ENCODE assay signal across 14 cellular contexts in the genomic region with DNA sequence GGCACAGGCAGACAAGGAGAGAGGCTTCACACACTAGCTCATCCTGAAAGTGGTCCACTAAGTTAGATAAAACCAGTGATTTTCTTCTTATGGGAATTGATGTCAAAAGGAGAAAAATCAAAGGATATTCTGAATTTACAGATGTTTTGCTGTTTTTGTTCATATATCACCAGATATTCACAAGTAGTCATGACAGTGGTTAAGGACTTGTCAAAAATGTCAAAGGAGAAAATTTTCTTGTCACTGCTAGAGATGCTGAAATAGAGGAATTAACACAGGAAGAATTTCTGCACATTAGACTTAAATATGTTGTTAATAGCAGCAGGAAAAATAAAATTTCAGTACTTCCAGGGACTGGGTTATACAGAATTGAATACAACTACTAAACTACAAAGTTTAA.
DNase-seq lines count a peak whose midpoint lies in the region; ATAC-seq, FAIRE-seq and TF ChIP-seq lines count a peak whose summit lies in the region.
"Had no signal": no experiment of that assay in that cellular context is flagged by ENCODE, and none has a peak within 500 bp of the region (broad histone marks: within the 10 kb centered on the region; RNA-seq: fewer than 3 reads in every experiment).

No MANE protein-coding gene starts in this region.

- peaks cover 13% of the 10 kb centered on the region for H3F3A ChIP-seq in smooth muscle cell (ENCODE audit: low read depth)

- H4K20me1 ChIP-seq in astrocyte (ENCODE audit: insufficient read depth, low read length): no peaks in the 10 kb centered on the region
- no peaks in the 10 kb centered on the region for H4K20me1 ChIP-seq in smooth muscle cell (ENCODE audit: low read depth)

- H3K9ac ChIP-seq in astrocyte (ENCODE audit: low read length): no peak overlapping the region
- no peak overlapping the region for H3K9ac ChIP-seq in smooth muscle cell (ENCODE audit: low read depth)

- H3K4me1 Mint-ChIP-seq in HFFc6 (ENCODE audit: low read depth): peaks cover 39% of the 10 kb centered on the region
- H3K4me1 Mint-ChIP-seq in astrocyte (ENCODE audit: low read depth, unreplicated experiment): peaks cover 20% of the 10 kb centered on the region
- H3K4me1 Mint-ChIP-seq in activated CD8-positive, alpha-beta memory T cell treated with anti-CD3 and anti-CD28 coated beads, Interleukin-2, amount 10 ng/mL, durations not matched to agents 7 days and 5 days: peaks cover 2% of the 10 kb centered on the region

- H3K27me3 ChIP-seq in astrocyte (ENCODE audit: insufficient read depth, low read length): no peaks in the 10 kb centered on the region
- H3K27me3 ChIP-seq in lower lobe of right lung (ENCODE audit: low read depth): no peaks in the 10 kb centered on the region
- no peaks in the 10 kb centered on the region for H3K27me3 ChIP-seq in smooth muscle cell (ENCODE audit: low read depth)

- H3K36me3 ChIP-seq in astrocyte (ENCODE audit: insufficient read depth, low read length): no peaks in the 10 kb centered on the region
- no peaks in the 10 kb centered on the region for H3K36me3 ChIP-seq in lower lobe of right lung
- no peaks in the 10 kb centered on the region for H3K36me3 ChIP-seq in smooth muscle cell (ENCODE audit: low read depth)

- no peak overlapping the region for H3K4me3 ChIP-seq in astrocyte (ENCODE audit: insufficient read depth, low read depth, low read length)
- H3K4me3 ChIP-seq in lower lobe of right lung: no peak overlapping the region
- H3K4me3 ChIP-seq in smooth muscle cell: no peak overlapping the region
- H3K4me3 ChIP-seq: A549 had no signal

- H3K9me3 ChIP-seq in astrocyte (ENCODE audit: insufficient read depth, low read depth, low read length) (no peaks in the 10 kb centered on the region), lower lobe of right lung (peaks cover 7% of the 10 kb centered on the region), smooth muscle cell (replicated peaks; ENCODE audit: low read depth) (no peaks in the 10 kb centered on the region)

- DNase-seq in HFFc6: no peak
- DNase-seq in astrocyte (ENCODE audit: low read depth): no peak
- no peak for DNase-seq in lower lobe of right lung
- DNase-seq in smooth muscle cell (lab: John Stamatoyannopoulos, UW; ENCODE audit: unreplicated experiment): no peak
- DNase-seq in epidermal melanocyte (ENCODE audit: insufficient read length, low spot score): no peak
- DNase-seq in AG20443 (ENCODE audit: low spot score): no peak
- no peak for DNase-seq in activated CD8-positive, alpha-beta memory T cell treated with anti-CD3 and anti-CD28 coated beads, Interleukin-2, amount 10 ng/mL, durations not matched to agents 7 days and 5 days
- DNase-seq: CD4-positive, CD25-positive, alpha-beta regulatory T cell; NCI-H187 treated with DMSO at 0.1 percent for 48 hours; NCI-H446; OCI-M1 had no signal

- peaks cover 5% of the 10 kb centered on the region; the same call in 1 of the 2 replicates for H3K9me3 Mint-ChIP-seq in HFFc6
- H3K9me3 Mint-ChIP-seq in astrocyte (ENCODE audit: unreplicated experiment): peaks cover 3% of the 10 kb centered on the region
- peaks cover 8% of the 10 kb centered on the region for H3K9me3 Mint-ChIP-seq in activated CD8-positive, alpha-beta memory T cell treated with anti-CD3 and anti-CD28 coated beads, Interleukin-2, amount 10 ng/mL, durations not matched to agents 7 days and 5 days (ENCODE audit: low read depth)

- H3K4me2 ChIP-seq in astrocyte (ENCODE audit: low read length) (no peak overlapping the region), smooth muscle cell (no peak overlapping the region)

- peaks cover 28% of the 10 kb centered on the region for H3K4me1 ChIP-seq in astrocyte (ENCODE audit: insufficient read depth, low read length)
- H3K4me1 ChIP-seq in lower lobe of right lung: peaks cover 12% of the 10 kb centered on the region
- H3K4me1 ChIP-seq in smooth muscle cell (ENCODE audit: low read depth): peaks cover 18% of the 10 kb centered on the region

- H3K27ac ChIP-seq in astrocyte (ENCODE audit: low read depth, low read length) (no peak overlapping the region), lower lobe of right lung (peak overlapping the region; percentile 60), smooth muscle cell (ENCODE audit: low read depth) (peak overlapping the region; percentile 97)

- peaks cover 8% of the 10 kb centered on the region for H3K36me3 Mint-ChIP-seq in HFFc6 (ENCODE audit: low read depth)
- H3K36me3 Mint-ChIP-seq in astrocyte (ENCODE audit: low read depth, unreplicated experiment): no peaks in the 10 kb centered on the region
- H3K36me3 Mint-ChIP-seq in activated CD8-positive, alpha-beta memory T cell treated with anti-CD3 and anti-CD28 coated beads, Interleukin-2, amount 10 ng/mL, durations not matched to agents 7 days and 5 days: peaks cover 13% of the 10 kb centered on the region

- CTCF ChIA-PET in activated CD8-positive, alpha-beta memory T cell treated with anti-CD3 and anti-CD28 coated beads, Interleukin-2, amount 10 ng/mL, durations not matched to agents 7 days and 5 days (lab: Charles Lee): no interaction called here

- peak overlapping the region; percentile 88; the same call in 1 of the 2 replicates for H3K27ac Mint-ChIP-seq in HFFc6
- H3K27ac Mint-ChIP-seq in astrocyte (ENCODE audit: unreplicated experiment): peak overlapping the region; percentile 31
- H3K27ac Mint-ChIP-seq in activated CD8-positive, alpha-beta memory T cell treated with anti-CD3 and anti-CD28 coated beads, Interleukin-2, amount 10 ng/mL, durations not matched to agents 7 days and 5 days: no peak overlapping the region
- H3K27ac Mint-ChIP-seq: CD4-positive, CD25-positive, alpha-beta regulatory T cell had no signal

- intact Hi-C loops in lower lobe of right lung (cut with DNase I): no loop called here

- no peak for ATAC-seq in lower lobe of right lung
- ATAC-seq in activated CD8-positive, alpha-beta memory T cell treated with anti-CD3 and anti-CD28 coated beads, Interleukin-2, amount 10 ng/mL, durations not matched to agents 7 days and 5 days: no peak

- H3K4me3 Mint-ChIP-seq in HFFc6 (no peak overlapping the region), astrocyte (ENCODE audit: unreplicated experiment) (no peak overlapping the region)
- no peak overlapping the region for H3K4me3 Mint-ChIP-seq in activated CD8-positive, alpha-beta memory T cell treated with anti-CD3 and anti-CD28 coated beads, Interleukin-2, amount 10 ng/mL, durations not matched to agents 7 days and 5 days

- H3K79me2 ChIP-seq in astrocyte (ENCODE audit: insufficient read depth, low read length): no peaks in the 10 kb centered on the region
- H3K79me2 ChIP-seq in smooth muscle cell (ENCODE audit: low read depth): no peaks in the 10 kb centered on the region

- no peaks in the 10 kb centered on the region for H3K27me3 Mint-ChIP-seq in HFFc6 (ENCODE audit: insufficient read depth)
- no peaks in the 10 kb centered on the region for H3K27me3 Mint-ChIP-seq in astrocyte (ENCODE audit: low read depth, unreplicated experiment)
- no peaks in the 10 kb centered on the region for H3K27me3 Mint-ChIP-seq in activated CD8-positive, alpha-beta memory T cell treated with anti-CD3 and anti-CD28 coated beads, Interleukin-2, amount 10 ng/mL, durations not matched to agents 7 days and 5 days
- H3K27me3 Mint-ChIP-seq: CD4-positive, CD25-positive, alpha-beta regulatory T cell had no signal

- FAIRE-seq in astrocyte (lab: Jason Lieb, UNC): no peak
- FAIRE-seq: A549, GM19239, H54 had no signal

- H2AFZ ChIP-seq in astrocyte (ENCODE audit: low read depth, low read length) (no peak overlapping the region), smooth muscle cell (ENCODE audit: low read depth) (no peak overlapping the region)

- TF ChIP-seq CTCF in HFFc6 (IDR thresholded peaks at IDR 0.05) (no peak), astrocyte (IDR thresholded peaks at IDR 0.05; ENCODE audit: insufficient read depth, low read depth, low read length) (no peak), lower lobe of right lung (IDR thresholded peaks at IDR 0.05) (no peak), smooth muscle cell (IDR thresholded peaks at IDR 0.05; ENCODE audit: borderline replicate concordance, insufficient read depth, poor library complexity, severe bottlenecking) (no peak)
